Comparison of ENCODE assay signal across 19 cellular contexts in genomic region chr5:77642915-77643653, GRCh38. TPM values are rescaled to one million over a fixed set of nuclear protein-coding genes. Genes with fewer than 3 reads are reported as not detected.
DNase-seq lines count a peak whose midpoint lies in the region; ATAC-seq and TF ChIP-seq lines count a peak whose summit lies in the region.
"Had no signal": no experiment of that assay in that cellular context is flagged by ENCODE, and none has a peak within 500 bp of the region (broad histone marks: within the 10 kb centered on the region; RNA-seq: fewer than 3 reads in every experiment).

No MANE protein-coding gene starts in this region.

- intact Hi-C loops in activated CD4-positive, alpha-beta T cell treated with anti-CD3 and anti-CD28 coated beads for 36 hours (cut with DNase I, micrococcal nuclease): loop anchor here (2.0 to 10.0 kb wide), 4 partner anchors 16 to 330 kb away; partner anchors contain the start of gene TBCA (in 1 of the 2)

- H3K9me2 ChIP-seq in MM.1S (replicated peaks; ENCODE audit: insufficient read depth, low read length): no peaks in the 10 kb centered on the region

- H3K9me3 ChIP-seq in T-helper 17 cell (ENCODE audit: control insufficient read depth, low read length, poor library complexity, severe bottlenecking) (peaks cover 9% of the 10 kb centered on the region), MM.1S (replicated peaks; ENCODE audit: insufficient read depth, low read length) (no peaks in the 10 kb centered on the region)
- H3K9me3 ChIP-seq: gastrocnemius medialis, lower lobe of right lung had no signal

- H3F3A ChIP-seq in MM.1S (ENCODE audit: insufficient read depth, low read length): no peaks in the 10 kb centered on the region

- POLR2A ChIA-PET in activated CD4-positive, alpha-beta T cell treated with anti-CD3 and anti-CD28 coated beads for 36 hours (lab: Charles Lee): interaction anchor here (0.7 kb wide), 1 partner anchor 408 kb away, joined by 6 read pairs; no protein-coding TSS in a partner anchor

- CTCF ChIA-PET in activated CD4-positive, alpha-beta T cell treated with anti-CD3 and anti-CD28 coated beads for 36 hours (lab: Charles Lee): interaction anchor here (0.7 to 1.3 kb wide), 2 partner anchors 19 to 20 kb away, joined by 3 read pairs; no protein-coding TSS in a partner anchor

- no peaks in the 10 kb centered on the region for H3K4me1 ChIP-seq in MM.1S (ENCODE audit: low read length)

- H3K36me3 Mint-ChIP-seq in activated CD4-positive, alpha-beta T cell treated with anti-CD3 and anti-CD28 coated beads for 36 hours (ENCODE audit: low read depth): no peaks in the 10 kb centered on the region
- no peaks in the 10 kb centered on the region for H3K36me3 Mint-ChIP-seq in T-helper 17 cell (ENCODE audit: low read depth)
- peaks cover 5 to 7% of the 10 kb centered on the region in 2 donors for H3K36me3 Mint-ChIP-seq in stimulated activated naive B cell treated with anti-CD40 and anti-IgM and Interleukin-4, amounts not matched to agents 10 μg/mL and 1 μg/mL and 100 μg/mL, for 72 hours

- H4K20me1 ChIP-seq in MM.1S (ENCODE audit: insufficient read depth, low read length): no peaks in the 10 kb centered on the region

- H3K36me3 ChIP-seq in MM.1S (replicated peaks; ENCODE audit: insufficient read depth, low read length): no peaks in the 10 kb centered on the region
- H3K36me3 ChIP-seq: gastrocnemius medialis, lower lobe of right lung had no signal

- no peak overlapping the region for H3K4me3 ChIP-seq in MM.1S (ENCODE audit: low read length)
- H3K4me3 ChIP-seq: gastrocnemius medialis, lower lobe of right lung had no signal

- H3K27me3 ChIP-seq in MM.1S (replicated peaks; ENCODE audit: insufficient read depth, low read length): peaks cover 39% of the 10 kb centered on the region

- no peak for TF ChIP-seq CTCF in MM.1S (IDR thresholded peaks at IDR 0.05; ENCODE audit: low read length)

- H3K4me3 Mint-ChIP-seq in activated CD4-positive, alpha-beta T cell treated with anti-CD3 and anti-CD28 coated beads for 36 hours: peak overlapping the region; percentile 32
- peak overlapping the region; percentile 56 for H3K4me3 Mint-ChIP-seq in T-helper 17 cell
- H3K4me3 Mint-ChIP-seq in stimulated activated naive B cell treated with anti-CD40 and anti-IgM and Interleukin-4, amounts not matched to agents 10 μg/mL and 1 μg/mL and 100 μg/mL, for 72 hours: no peak overlapping the region

- H3K27me3 Mint-ChIP-seq in activated CD4-positive, alpha-beta T cell treated with anti-CD3 and anti-CD28 coated beads for 36 hours: peaks cover 69% of the 10 kb centered on the region
- peaks cover 88% of the 10 kb centered on the region for H3K27me3 Mint-ChIP-seq in T-helper 17 cell
- H3K27me3 Mint-ChIP-seq in stimulated activated naive B cell treated with anti-CD40 and anti-IgM and Interleukin-4, amounts not matched to agents 10 μg/mL and 1 μg/mL and 100 μg/mL, for 72 hours: peaks cover 73 to 92% of the 10 kb centered on the region in 2 donors

- peaks cover 2% of the 10 kb centered on the region for H3K9me3 Mint-ChIP-seq in activated CD4-positive, alpha-beta T cell treated with anti-CD3 and anti-CD28 coated beads for 36 hours (ENCODE audit: low read depth)
- peaks cover 0 to 3% of the 10 kb centered on the region in 2 donors for H3K9me3 Mint-ChIP-seq in stimulated activated naive B cell treated with anti-CD40 and anti-IgM and Interleukin-4, amounts not matched to agents 10 μg/mL and 1 μg/mL and 100 μg/mL, for 72 hours

- no peak overlapping the region for H3K27ac ChIP-seq in MM.1S (ENCODE audit: low read length)
- H3K27ac ChIP-seq: epithelial cell of prostate, gastrocnemius medialis, lower lobe of right lung had no signal

- ATAC-seq in activated CD4-positive, alpha-beta T cell treated with anti-CD3 and anti-CD28 coated beads for 36 hours: no peak
- ATAC-seq in T-helper 17 cell: no peak
- no peak for ATAC-seq in stimulated activated naive B cell treated with anti-CD40 and anti-IgM and Interleukin-4, amounts not matched to agents 10 μg/mL and 1 μg/mL and 100 μg/mL, for 72 hours (replicated peaks)
- ATAC-seq: gastrocnemius medialis; lower lobe of right lung; naive thymus-derived CD4-positive, alpha-beta T cell had no signal

- no peak overlapping the region for H3K27ac Mint-ChIP-seq in activated CD4-positive, alpha-beta T cell treated with anti-CD3 and anti-CD28 coated beads for 36 hours
- H3K27ac Mint-ChIP-seq in T-helper 17 cell: peak overlapping the region; percentile 61
- H3K27ac Mint-ChIP-seq in stimulated activated naive B cell treated with anti-CD40 and anti-IgM and Interleukin-4, amounts not matched to agents 10 μg/mL and 1 μg/mL and 100 μg/mL, for 72 hours: peak overlapping the region; percentile 84

- H2AFZ ChIP-seq in MM.1S (ENCODE audit: low read length): no peak overlapping the region

- no peak overlapping the region for H3K9ac ChIP-seq in MM.1S (ENCODE audit: low read length)

- no peaks in the 10 kb centered on the region for H3K79me2 ChIP-seq in MM.1S (ENCODE audit: low read length)

- H3K4me2 ChIP-seq in MM.1S (ENCODE audit: low read depth, low read length): no peak overlapping the region

- H3K4me1 Mint-ChIP-seq in activated CD4-positive, alpha-beta T cell treated with anti-CD3 and anti-CD28 coated beads for 36 hours: peaks cover 25% of the 10 kb centered on the region
- peaks cover 10% of the 10 kb centered on the region for H3K4me1 Mint-ChIP-seq in T-helper 17 cell
- peaks cover 9 to 17% of the 10 kb centered on the region in 2 donors for H3K4me1 Mint-ChIP-seq in stimulated activated naive B cell treated with anti-CD40 and anti-IgM and Interleukin-4, amounts not matched to agents 10 μg/mL and 1 μg/mL and 100 μg/mL, for 72 hours

- DNase-seq in activated CD4-positive, alpha-beta T cell treated with anti-CD3 and anti-CD28 coated beads for 36 hours: no peak
- DNase-seq in activated CD4-positive, alpha-beta T cell treated with anti-CD3 and anti-CD28 coated beads for 1 hour: no peak
- DNase-seq in T-helper 17 cell (no peak), left kidney (ENCODE audit: low read depth, low spot score) (peak; percentile 22), COLO668 (lab: John Stamatoyannopoulos, UW; ENCODE audit: unreplicated experiment) (no peak), MM.1S (no peak)
- DNase-seq in stimulated activated naive B cell treated with anti-CD40 and anti-IgM and Interleukin-4, amounts not matched to agents 10 μg/mL and 1 μg/mL and 100 μg/mL, for 72 hours: no peak
- DNase-seq in stimulated activated CD4-positive, alpha-beta T cell treated with anti-CD3 and anti-CD28 coated beads, Interleukin-12 subunit alpha, Interleukin-12 subunit beta, amount 100 ng/mL, for 4 hours: no peak
- DNase-seq: activated gamma-delta T cell; gastrocnemius medialis; lower lobe of right lung; NK-92 treated with Interleukin-12 subunit alpha and Interleukin-12 subunit beta, amount 100 ng/mL, for 24 hours; stimulated activated CD4-positive, alpha-beta T cell treated with anti-CD3 and anti-CD28 coated beads, Interleukin-15, amount 100 ng/mL, for 24 hours; stimulated activated naive CD4-positive, alpha-beta T cell treated with Interleukin-2 at 50 U/mL for 16 hours; SW 1271 had no signal

RNA-seq across cellular contexts. Expression of gene OTP, which starts 4.6 kb away (rescaled TPM):
- not detected for total RNA-seq in activated CD4-positive, alpha-beta T cell treated with anti-CD3 and anti-CD28 coated beads for 36 hours
- not detected for total RNA-seq in T-helper 17 cell
- total RNA-seq: Daoy; gastrocnemius medialis; lower lobe of right lung; naive thymus-derived CD4-positive, alpha-beta T cell; RPMI7951 had no signal

Comparison
In these comparisons a context has a peak if more than half of its experiments do, and no peak if none do; other contexts are left out.
1. H3K4me3 Mint-ChIP-seq: peak in activated CD4-positive, alpha-beta T cell treated with anti-CD3 and anti-CD28 coated beads for 36 hours (single experiment) and T-helper 17 cell (single experiment); none in stimulated activated naive B cell treated with anti-CD40 and anti-IgM and Interleukin-4, amounts not matched to agents 10 μg/mL and 1 μg/mL and 100 μg/mL, for 72 hours (0 of 2).